ENCODE assay signal across 1 cellular context in genomic region chr20:62987114-62987513, GRCh38.
TF ChIP-seq lines count a peak whose summit lies in the region.

No MANE protein-coding gene starts in this region.

TF ChIP-seq in HepG2, 621 proteins besides CTCF, POLR2A, EP300 and RAD21:
- TF ChIP-seq ZFP62 (CRISPR knock-in tag; IDR thresholded peaks at IDR 0.05), result no peak
- no peak for TF ChIP-seq ZNF333 (CRISPR knock-in tag; IDR thresholded peaks at IDR 0.05; ENCODE audit: borderline replicate concordance)
- TF ChIP-seq AKAP8 (CRISPR knock-in tag; IDR thresholded peaks at IDR 0.05), result no peak
- TF ChIP-seq ZNF580 (CRISPR knock-in tag; IDR thresholded peaks at IDR 0.05; ENCODE audit: borderline replicate concordance, low read depth), result no peak
- no peak for TF ChIP-seq MED13 (CRISPR knock-in tag; IDR thresholded peaks at IDR 0.05)
- no peak for TF ChIP-seq ZNF784 (CRISPR knock-in tag; IDR thresholded peaks at IDR 0.05; ENCODE audit: borderline replicate concordance)
- no peak for TF ChIP-seq ZBTB33 (CRISPR knock-in tag; IDR thresholded peaks at IDR 0.05)
- TF ChIP-seq TERF1 (CRISPR knock-in tag; IDR thresholded peaks at IDR 0.05), result no peak
- no peak for TF ChIP-seq ZNF235 (CRISPR knock-in tag; IDR thresholded peaks at IDR 0.05; ENCODE audit: borderline replicate concordance)
- TF ChIP-seq PBX3 (CRISPR knock-in tag; IDR thresholded peaks at IDR 0.05; ENCODE audit: borderline replicate concordance), result no peak
- TF ChIP-seq SETDB1 (CRISPR knock-in tag; IDR thresholded peaks at IDR 0.05; ENCODE audit: borderline replicate concordance), result no peak
- TF ChIP-seq HNRNPH1 (optimal IDR thresholded peaks at IDR 0.05; ENCODE audit: low read depth, low read length), result no peak
- no peak for TF ChIP-seq ZNF232 (CRISPR knock-in tag; IDR thresholded peaks at IDR 0.05; ENCODE audit: borderline replicate concordance)
- TF ChIP-seq CREB1 (IDR thresholded peaks at IDR 0.05), result peak; percentile 99
- TF ChIP-seq CREB1 (CRISPR knock-in tag; IDR thresholded peaks at IDR 0.05), result no peak
- no peak for TF ChIP-seq ZNF564 (CRISPR knock-in tag; IDR thresholded peaks at IDR 0.05)
- TF ChIP-seq ATF7 (IDR thresholded peaks at IDR 0.05), result peak; percentile 87; the same call in 1 of the 2 replicates
- no peak for TF ChIP-seq ATF7 (CRISPR knock-in tag; IDR thresholded peaks at IDR 0.05)
- TF ChIP-seq ZNF569 (CRISPR knock-in tag; IDR thresholded peaks at IDR 0.05; ENCODE audit: borderline replicate concordance), result no peak
- peak; percentile 77 for TF ChIP-seq EZH2 (conservative IDR thresholded peaks at IDR 0.05; ENCODE audit: low read depth, low read length)
- TF ChIP-seq HOXD1 (CRISPR knock-in tag; IDR thresholded peaks at IDR 0.05), result no peak
- no peak for TF ChIP-seq MTF2 (CRISPR knock-in tag; IDR thresholded peaks at IDR 0.05; ENCODE audit: borderline replicate concordance)
- TF ChIP-seq ZNF224 (CRISPR knock-in tag; IDR thresholded peaks at IDR 0.05), result no peak
- TF ChIP-seq ZNF678 (CRISPR knock-in tag; IDR thresholded peaks at IDR 0.05), result no peak
- TF ChIP-seq HNF4A (CRISPR knock-in tag; IDR thresholded peaks at IDR 0.05), result no peak
- TF ChIP-seq ZNF136 (CRISPR knock-in tag; IDR thresholded peaks at IDR 0.05; ENCODE audit: low read depth), result no peak
- no peak for TF ChIP-seq ZNF549 (CRISPR knock-in tag; IDR thresholded peaks at IDR 0.05)
